Comparison of ENCODE assay signal across 12 cellular contexts in the genomic region with DNA sequence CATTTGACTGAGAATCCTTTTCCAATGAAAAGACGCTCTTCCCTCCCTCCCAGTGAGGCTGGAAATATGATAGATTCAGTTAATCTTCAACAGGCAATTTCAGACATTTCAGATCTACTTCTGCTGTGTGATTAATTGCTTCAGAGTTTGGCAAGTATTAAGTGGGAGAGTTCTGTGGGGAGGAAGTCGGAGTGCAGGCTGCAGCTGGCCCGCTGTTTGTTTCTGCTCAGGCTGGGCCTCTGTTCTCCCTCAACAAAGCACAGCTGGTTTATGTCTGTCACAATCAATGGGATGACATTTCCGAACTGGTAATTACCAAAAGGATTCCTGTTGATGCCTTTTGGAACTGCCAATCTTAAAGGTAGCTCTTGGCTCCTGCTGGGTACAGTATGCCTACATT.
DNase-seq lines count a peak whose midpoint lies in the region; ATAC-seq and TF ChIP-seq lines count a peak whose summit lies in the region.
"Had no signal": no experiment of that assay in that cellular context is flagged by ENCODE, and none has a peak within 500 bp of the region (broad histone marks: within the 10 kb centered on the region; RNA-seq: fewer than 3 reads in every experiment).

No MANE protein-coding gene starts in this region.

- whole genome bisulfite sequencing in mesendoderm (ENCODE audit: extremely low coverage, insufficient coverage, low lambda C conversion rate) = no CpG with 5 or more reads among the region's 4 CpGs

- no peak overlapping the region for H4K5ac ChIP-seq in mesendoderm (ENCODE audit: low read length)

- H3K4me2 ChIP-seq in mesendoderm (ENCODE audit: low read length) (no peak overlapping the region), osteoblast (ENCODE audit: insufficient read depth, low read length) (no peak overlapping the region)

- H2BK5ac ChIP-seq in mesendoderm (ENCODE audit: low read length) = no peak overlapping the region

- no peak overlapping the region for H3K4ac ChIP-seq in mesendoderm (ENCODE audit: low read depth, low read length)

- H3K36me3 ChIP-seq in mesendoderm (ENCODE audit: control insufficient read depth, insufficient read depth, low read length) = no peaks in the 10 kb centered on the region
- H3K36me3 ChIP-seq in osteoblast (ENCODE audit: insufficient read depth, low read length) = no peaks in the 10 kb centered on the region
- H3K36me3 ChIP-seq: stomach had no signal

- H3K79me2 ChIP-seq in mesendoderm (ENCODE audit: control insufficient read depth, insufficient read depth, low read length) (no peaks in the 10 kb centered on the region), osteoblast (ENCODE audit: insufficient read depth, low read length) (no peaks in the 10 kb centered on the region)

- H3K4me1 ChIP-seq in mesendoderm (ENCODE audit: control insufficient read depth, low read depth, low read length) = no peaks in the 10 kb centered on the region
- H3K4me1 ChIP-seq in osteoblast (ENCODE audit: insufficient read depth, low read length) = no peaks in the 10 kb centered on the region

- H3K4me3 ChIP-seq in AG10803 (ENCODE audit: low read length) (no peak overlapping the region), mesendoderm (ENCODE audit: low read length) (no peak overlapping the region), osteoblast (ENCODE audit: insufficient read depth, low read length) (no peak overlapping the region)
- H3K4me3 ChIP-seq: stomach had no signal

- H3K79me1 ChIP-seq in mesendoderm (ENCODE audit: low read length) = no peaks in the 10 kb centered on the region

- H3K23ac ChIP-seq in mesendoderm (ENCODE audit: low read length) = no peak overlapping the region

- DNase-seq in AG10803 (ENCODE audit: low read depth) (peak; percentile 11), NCI-H2227 (lab: John Stamatoyannopoulos, UW; ENCODE audit: unreplicated experiment) (peak; percentile 61), epithelial cell of prostate (ENCODE audit: low read depth, low spot score) (peak; percentile 24), mesendoderm (peak; percentile 45), osteoblast (ENCODE audit: insufficient read length, low spot score, missing footprints) (no peak), DMS53 treated with DMSO at 0.1 percent for 48 hours (lab: John Stamatoyannopoulos, UW; ENCODE audit: unreplicated experiment) (no peak)
- DNase-seq in stimulated activated naive CD8-positive, alpha-beta T cell treated with anti-CD3 and anti-CD28 coated beads, Interleukin-15, Interleukin-2, amounts not matched to agents 100 U/mL and 50 U/mL, for 24 hours = no peak
- DNase-seq: activated gamma-delta T cell; stimulated activated CD4-positive, alpha-beta T cell treated with anti-CD3 and anti-CD28 coated beads, Interleukin-15, amount 100 ng/mL, for 24 hours; stomach had no signal

- H4K8ac ChIP-seq in mesendoderm (ENCODE audit: low read depth, low read length) = peak overlapping the region; percentile 56

- H2BK120ac ChIP-seq in mesendoderm (ENCODE audit: low read depth, low read length) = no peak overlapping the region

- ATAC-seq in GM21360 (IDR thresholded peaks at IDR 0.05; ENCODE audit: unreplicated experiment) = no peak
- ATAC-seq in stimulated activated naive CD8-positive, alpha-beta T cell treated with anti-CD3 and anti-CD28 coated beads, Interleukin-15, Interleukin-2, amounts not matched to agents 100 U/mL and 50 U/mL, for 24 hours = no peak
- ATAC-seq: HepG2 had no signal

- no peak overlapping the region for H2BK15ac ChIP-seq in mesendoderm (replicated peaks; ENCODE audit: low read depth)

- H3K18ac ChIP-seq in mesendoderm (ENCODE audit: low read length) = no peak overlapping the region

- H3K9ac ChIP-seq in mesendoderm (ENCODE audit: low read length) = no peak overlapping the region

- no peaks in the 10 kb centered on the region for H3K27me3 ChIP-seq in mesendoderm (ENCODE audit: insufficient read depth, low read length, poor library complexity)
- H3K27me3 ChIP-seq in osteoblast (ENCODE audit: insufficient read depth, low read length) = peaks cover 4% of the 10 kb centered on the region
- H3K27me3 ChIP-seq: stomach had no signal

- peak overlapping the region; percentile 69 for H3K27ac ChIP-seq in epithelial cell of prostate
- H3K27ac ChIP-seq in mesendoderm (ENCODE audit: low read depth, low read length) = no peak overlapping the region
- H3K27ac ChIP-seq in osteoblast (ENCODE audit: low read depth, low read length) = no peak overlapping the region
- H3K27ac ChIP-seq: stomach had no signal

- H3K9me3 ChIP-seq in osteoblast (ENCODE audit: low read depth, low read length) = no peaks in the 10 kb centered on the region
- H3K9me3 ChIP-seq: stomach had no signal

- peak overlapping the region; percentile 28 for H3K56ac ChIP-seq in mesendoderm (ENCODE audit: low read length)

- H2AFZ ChIP-seq in osteoblast (ENCODE audit: low read length) = no peak overlapping the region

- TF ChIP-seq CTCF in AG10803 (conservative IDR thresholded peaks at IDR 0.05; ENCODE audit: low read length) (no peak), osteoblast (IDR thresholded peaks at IDR 0.05; ENCODE audit: extremely low read depth, low read depth, low read length) (no peak)

- H2AK5ac ChIP-seq in mesendoderm (ENCODE audit: low read length) = no peak overlapping the region

- H4K20me1 ChIP-seq in osteoblast (ENCODE audit: insufficient read depth, low read length) = no peaks in the 10 kb centered on the region

Comparison
In these comparisons a context has a peak if more than half of its experiments do, and no peak if none do; other contexts are left out.
1. DNase-seq: peak in AG10803 (single experiment), NCI-H2227 (single experiment), epithelial cell of prostate (single experiment) and mesendoderm (single experiment); none in osteoblast (single experiment), DMS53 treated with DMSO at 0.1 percent for 48 hours (single experiment) and stimulated activated naive CD8-positive, alpha-beta T cell treated with anti-CD3 and anti-CD28 coated beads, Interleukin-15, Interleukin-2, amounts not matched to agents 100 U/mL and 50 U/mL, for 24 hours (single experiment).